Comparison of ENCODE assay signal across 24 cellular contexts in the genomic region with DNA sequence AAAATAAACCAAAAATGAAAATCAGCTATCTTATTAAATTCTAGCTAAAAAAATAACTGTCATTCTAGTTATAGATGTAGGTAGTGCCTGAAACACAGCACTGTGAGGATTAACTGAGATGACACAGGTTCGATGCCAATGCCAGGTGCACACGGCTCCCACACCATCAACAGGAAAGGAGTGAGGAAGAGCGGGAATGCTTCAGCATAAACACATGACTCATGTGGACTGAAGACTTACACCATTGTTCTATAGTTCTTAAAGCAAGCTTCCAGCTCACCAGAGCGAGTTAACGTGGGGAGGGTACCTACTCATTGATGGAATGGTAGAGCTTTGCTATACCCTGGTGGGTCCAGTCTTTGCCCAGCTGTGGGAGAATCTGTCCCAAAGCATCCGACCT.
A peak's percentile ranks its signal among the peaks of the same experiment; 100 is the strongest.
DNase-seq lines count a peak whose midpoint lies in the region; ATAC-seq, FAIRE-seq and TF ChIP-seq lines count a peak whose summit lies in the region.
"Had no signal": no experiment of that assay in that cellular context is flagged by ENCODE, and none has a peak within 500 bp of the region (broad histone marks: within the 10 kb centered on the region; RNA-seq: fewer than 3 reads in every experiment).

No MANE protein-coding gene starts in this region.

- H3K36me3 ChIP-seq in bronchial epithelial cell (ENCODE audit: control insufficient read depth, insufficient read depth, low read length) (peaks cover 6% of the 10 kb centered on the region), parathyroid adenoma (ENCODE audit: control insufficient read depth, insufficient read depth, low read length) (no peaks in the 10 kb centered on the region)

- no peak overlapping the region for H3K9ac ChIP-seq in parathyroid adenoma
- H3K9ac ChIP-seq: GM23248 had no signal

- H3K79me2 ChIP-seq in parathyroid adenoma = peaks cover 2% of the 10 kb centered on the region

- no peaks in the 10 kb centered on the region for H3K27me3 ChIP-seq in bronchial epithelial cell (ENCODE audit: control insufficient read depth, insufficient read depth, low read length)
- no peaks in the 10 kb centered on the region for H3K27me3 ChIP-seq in parathyroid adenoma (ENCODE audit: control insufficient read depth, insufficient read depth, low read length)

- TF ChIP-seq CTCF in bronchial epithelial cell (IDR thresholded peaks at IDR 0.05; ENCODE audit: insufficient read depth, low read length, severe bottlenecking) (no peak), epithelial cell of esophagus (IDR thresholded peaks at IDR 0.05; ENCODE audit: insufficient read depth, low read depth, low read length, missing control alignments) (no peak), parathyroid adenoma (IDR thresholded peaks at IDR 0.05) (no peak)

- ATAC-seq in GM21825 (IDR thresholded peaks at IDR 0.05; ENCODE audit: unreplicated experiment) = no peak
- ATAC-seq: A549, Right ventricle myocardium inferior had no signal

- H2AFZ ChIP-seq in parathyroid adenoma = no peak overlapping the region
- H2AFZ ChIP-seq: GM23248 had no signal

- FAIRE-seq in bronchial epithelial cell (lab: Jason Lieb, UNC) = peak; percentile 28
- FAIRE-seq: A549, G401.6, GM12892 had no signal

- H3K4me2 ChIP-seq in parathyroid adenoma (ENCODE audit: low read length) = no peak overlapping the region
- H3K4me2 ChIP-seq: A549 had no signal

- H3K4me1 ChIP-seq in parathyroid adenoma = peaks cover 71% of the 10 kb centered on the region
- H3K4me1 ChIP-seq: A549 had no signal

- DNase-seq in ELR (ENCODE audit: low read depth) (peak; percentile 64), bronchial epithelial cell (ENCODE audit: low read depth) (no peak), epithelial cell of esophagus (ENCODE audit: low read depth) (peak; percentile 19), activated gamma-delta T cell treated with Interleukin-2 at 50 U/mL for 16 hours (no peak), NCI-H1105 (lab: John Stamatoyannopoulos, UW) (no peak)
- no peak for DNase-seq in activated CD8-positive, alpha-beta memory T cell treated with anti-CD3 and anti-CD28 coated beads, Interleukin-2, amount 50 U/mL, for 48 hours
- DNase-seq: CD4-positive, CD25-positive, alpha-beta regulatory T cell; GM23248; KG1; NCI-H1092 treated with DMSO at 0.1 percent for 48 hours; NCI-H146; NCI-H2081; NCI-H2171; NCI-H345; NCI-H524 treated with DMSO at 0.1 percent for 48 hours; NCI-H82 had no signal

- H3K27ac ChIP-seq in parathyroid adenoma = peak overlapping the region; percentile 68
- H3K27ac ChIP-seq: A549, GM23248, HL-60 had no signal

- H3K9me3 ChIP-seq in parathyroid adenoma (ENCODE audit: control insufficient read depth, low read length) = no peaks in the 10 kb centered on the region
- H3K9me3 ChIP-seq: A549, HAP-1 had no signal

- H3K4me3 ChIP-seq in bronchial epithelial cell (ENCODE audit: low read depth, low read length) (no peak overlapping the region), epithelial cell of esophagus (ENCODE audit: low read length) (no peak overlapping the region), parathyroid adenoma (ENCODE audit: low read depth, low read length) (no peak overlapping the region)
- H3K4me3 ChIP-seq: A549, GM23248, HAP-1 had no signal

Comparison
In these comparisons a context has a peak if more than half of its experiments do, and no peak if none do; other contexts are left out.
1. DNase-seq: peak in ELR (single experiment) and epithelial cell of esophagus (single experiment); none in bronchial epithelial cell (single experiment), activated CD8-positive, alpha-beta memory T cell treated with anti-CD3 and anti-CD28 coated beads, Interleukin-2, amount 50 U/mL, for 48 hours (single experiment), activated gamma-delta T cell treated with Interleukin-2 at 50 U/mL for 16 hours (single experiment) and NCI-H1105 (single experiment).